Comparison of ENCODE assay signal across 9 cellular contexts in genomic region chr6:36178544-36178943, GRCh38. TPM values are rescaled to one million over a fixed set of nuclear protein-coding genes. Genes with fewer than 3 reads are reported as not detected.
"Had no signal": no experiment of that assay in that cellular context is flagged by ENCODE, and none has a peak within 500 bp of the region (broad histone marks: within the 10 kb centered on the region; RNA-seq: fewer than 3 reads in every experiment).

No MANE protein-coding gene starts in this region.

- H3K4me1 ChIP-seq: HAP-1 had no signal

- DNase-seq: GM23248, GOT3, H7, IMR-90, KBM-7 had no signal

- H3K9ac ChIP-seq: GM23248, KMS-11 had no signal

- H3K4me3 ChIP-seq: GM23248, HAP-1 had no signal

- H3K4me2 ChIP-seq: KMS-11 had no signal

- H3K36me3 ChIP-seq: HAP-1 had no signal

- H2AFZ ChIP-seq: GM23248 had no signal

- H3K27ac ChIP-seq: GM23248, HL-60, KMS-11 had no signal

RNA-seq across cellular contexts. Expression of gene MAPK13, which starts 48.2 kb away (rescaled TPM):
- total RNA-seq: H4 had no signal
